1 cellular context compared by ENCODE assay signal in the genomic region with DNA sequence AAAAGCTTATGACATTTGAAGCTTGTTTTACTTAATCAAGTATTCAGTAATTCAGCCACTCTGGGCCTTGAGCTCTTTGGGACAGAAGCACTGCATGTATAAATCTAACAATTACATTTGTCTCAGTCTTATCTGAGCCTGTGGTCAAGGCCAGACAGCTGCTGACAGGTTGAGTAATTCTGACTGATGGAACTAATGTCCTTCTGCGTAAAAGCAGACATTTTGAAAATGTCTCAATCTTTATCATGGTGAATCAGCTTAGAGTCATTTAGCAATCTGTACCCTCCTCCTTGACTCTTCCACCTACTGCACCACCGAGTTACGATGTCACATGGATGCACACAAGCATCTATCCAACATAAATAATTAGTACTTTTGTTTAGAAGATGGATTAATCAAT.
TF ChIP-seq lines count a peak whose summit lies in the region.

No MANE protein-coding gene starts in this region.

TF ChIP-seq in HEK293, 187 proteins besides CTCF, POLR2A, EP300 and RAD21 (continued from another document and continues in another):
- TF ChIP-seq ZNF561 (tag by site-specific recombination; IDR thresholded peaks at IDR 0.05; ENCODE audit: borderline replicate concordance) (no peak), ZNF571 (tag by site-specific recombination; IDR thresholded peaks at IDR 0.05) (no peak), SP2 (tag by site-specific recombination; IDR thresholded peaks at IDR 0.05) (no peak), ZNF664 (tag by site-specific recombination; IDR thresholded peaks at IDR 0.05) (no peak), ZNF335 (tag by site-specific recombination; conservative IDR thresholded peaks at IDR 0.05) (no peak), ATF2 (tag by site-specific recombination; IDR thresholded peaks at IDR 0.05; ENCODE audit: low read depth) (no peak), GLIS1 (tag by site-specific recombination; IDR thresholded peaks at IDR 0.05) (no peak), ZNF610 (tag by site-specific recombination; IDR thresholded peaks at IDR 0.05; ENCODE audit: borderline replicate concordance) (0 out of 2 replicates have a peak, but pooled peaks have one; percentile 54), WT1 (tag by site-specific recombination; IDR thresholded peaks at IDR 0.05) (peak; percentile 89), ZNF473 (tag by site-specific recombination; IDR thresholded peaks at IDR 0.05) (no peak), ZXDB (tag by site-specific recombination; IDR thresholded peaks at IDR 0.05) (peak; percentile 91), YY2 (tag by site-specific recombination; IDR thresholded peaks at IDR 0.05) (peak; percentile 82), ZNF768 (tag by site-specific recombination; IDR thresholded peaks at IDR 0.05) (no peak), ZNF513 (tag by site-specific recombination; IDR thresholded peaks at IDR 0.05) (no peak; the same call in 1 of the 2 replicates), HOXA7 (CRISPR knock-in tag; IDR thresholded peaks at IDR 0.05; ENCODE audit: borderline replicate concordance) (no peak), ZNF324 (tag by site-specific recombination; IDR thresholded peaks at IDR 0.05) (peak; percentile 63), ZNF555 (tag by site-specific recombination; conservative IDR thresholded peaks at IDR 0.05) (no peak), ZIC2 (tag by site-specific recombination; IDR thresholded peaks at IDR 0.05) (no peak), IKZF3 (tag by site-specific recombination; IDR thresholded peaks at IDR 0.05) (peak; percentile 71), ZNF10 (tag by site-specific recombination; IDR thresholded peaks at IDR 0.05) (peak; percentile 77), ZBTB20 (tag by site-specific recombination; IDR thresholded peaks at IDR 0.05) (no peak), ZNF785 (tag by site-specific recombination; IDR thresholded peaks at IDR 0.05) (no peak), ZNF707 (tag by site-specific recombination; IDR thresholded peaks at IDR 0.05) (no peak), ZSCAN30 (tag by site-specific recombination; IDR thresholded peaks at IDR 0.05) (peak; percentile 83; the same call in 1 of the 2 replicates), ZNF621 (tag by site-specific recombination; IDR thresholded peaks at IDR 0.05) (no peak), ZBTB11 (tag by site-specific recombination; conservative IDR thresholded peaks at IDR 0.05; ENCODE audit: low read depth) (no peak), ZNF777 (tag by site-specific recombination; IDR thresholded peaks at IDR 0.05; ENCODE audit: borderline replicate concordance) (no peak), GLI4 (tag by site-specific recombination; IDR thresholded peaks at IDR 0.05) (no peak), ZNF184 (tag by site-specific recombination; IDR thresholded peaks at IDR 0.05) (0 out of 2 replicates have a peak, but pooled peaks have one; percentile 56), BCL11B (tag by site-specific recombination; IDR thresholded peaks at IDR 0.05; ENCODE audit: low read depth) (no peak), ZNF114 (tag by site-specific recombination; IDR thresholded peaks at IDR 0.05) (no peak), RBAK (tag by site-specific recombination; IDR thresholded peaks at IDR 0.05) (no peak), ZNF138 (tag by site-specific recombination; IDR thresholded peaks at IDR 0.05; ENCODE audit: borderline replicate concordance) (no peak), ZNF560 (tag by site-specific recombination; IDR thresholded peaks at IDR 0.05; ENCODE audit: borderline replicate concordance) (no peak), ZNF488 (tag by site-specific recombination; IDR thresholded peaks at IDR 0.05) (peak; percentile 77), ZNF362 (tag by site-specific recombination; IDR thresholded peaks at IDR 0.05) (no peak), ZNF521 (tag by site-specific recombination; IDR thresholded peaks at IDR 0.05) (no peak), ZFHX2 (tag by site-specific recombination; conservative IDR thresholded peaks at IDR 0.05) (no peak), ZNF658 (tag by site-specific recombination; IDR thresholded peaks at IDR 0.05) (no peak), ZNF501 (tag by site-specific recombination; IDR thresholded peaks at IDR 0.05) (no peak), ZNF433 (tag by site-specific recombination; IDR thresholded peaks at IDR 0.05; ENCODE audit: low read depth) (no peak), SCRT1 (tag by site-specific recombination; IDR thresholded peaks at IDR 0.05; ENCODE audit: borderline replicate concordance) (no peak), ZBTB1 (tag by site-specific recombination; IDR thresholded peaks at IDR 0.05) (no peak), ZNF747 (tag by site-specific recombination; IDR thresholded peaks at IDR 0.05) (no peak), ZEB2 (tag by site-specific recombination; IDR thresholded peaks at IDR 0.05) (peak; percentile 87), KLF7 (tag by site-specific recombination; IDR thresholded peaks at IDR 0.05; ENCODE audit: borderline replicate concordance) (no peak), MEIS1 (CRISPR knock-in tag; IDR thresholded peaks at IDR 0.05; ENCODE audit: borderline replicate concordance) (0 out of 2 replicates have a peak, but pooled peaks have one; percentile 43), ZNF266 (tag by site-specific recombination; IDR thresholded peaks at IDR 0.05; ENCODE audit: low read depth) (no peak), ZNF223 (tag by site-specific recombination; IDR thresholded peaks at IDR 0.05) (no peak)
- TF ChIP-seq, protein P1, sequence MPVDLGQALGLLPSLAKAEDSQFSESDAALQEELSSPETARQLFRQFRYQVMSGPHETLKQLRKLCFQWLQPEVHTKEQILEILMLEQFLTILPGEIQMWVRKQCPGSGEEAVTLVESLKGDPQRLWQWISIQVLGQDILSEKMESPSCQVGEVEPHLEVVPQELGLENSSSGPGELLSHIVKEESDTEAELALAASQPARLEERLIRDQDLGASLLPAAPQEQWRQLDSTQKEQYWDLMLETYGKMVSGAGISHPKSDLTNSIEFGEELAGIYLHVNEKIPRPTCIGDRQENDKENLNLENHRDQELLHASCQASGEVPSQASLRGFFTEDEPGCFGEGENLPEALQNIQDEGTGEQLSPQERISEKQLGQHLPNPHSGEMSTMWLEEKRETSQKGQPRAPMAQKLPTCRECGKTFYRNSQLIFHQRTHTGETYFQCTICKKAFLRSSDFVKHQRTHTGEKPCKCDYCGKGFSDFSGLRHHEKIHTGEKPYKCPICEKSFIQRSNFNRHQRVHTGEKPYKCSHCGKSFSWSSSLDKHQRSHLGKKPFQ (tag by site-specific recombination; IDR thresholded peaks at IDR 0.05): no peak
- TF ChIP-seq, protein P2, sequence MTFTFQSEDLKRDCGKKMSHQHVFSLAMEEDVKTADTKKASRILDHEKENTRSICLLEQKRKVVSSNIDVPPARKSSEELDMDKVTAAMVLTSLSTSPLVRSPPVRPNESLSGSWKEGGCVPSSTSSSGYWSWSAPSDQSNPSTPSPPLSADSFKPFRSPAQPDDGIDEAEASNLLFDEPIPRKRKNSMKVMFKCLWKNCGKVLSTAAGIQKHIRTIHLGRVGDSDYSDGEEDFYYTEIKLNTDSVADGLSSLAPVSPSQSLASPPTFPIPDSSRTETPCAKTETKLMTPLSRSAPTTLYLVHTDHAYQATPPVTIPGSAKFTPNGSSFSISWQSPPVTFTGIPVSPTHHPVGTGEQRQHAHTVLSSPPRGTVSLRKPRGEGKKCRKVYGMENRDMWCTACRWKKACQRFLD (tag by site-specific recombination; IDR thresholded peaks at IDR 0.05): no peak
- TF ChIP-seq, protein P3, sequence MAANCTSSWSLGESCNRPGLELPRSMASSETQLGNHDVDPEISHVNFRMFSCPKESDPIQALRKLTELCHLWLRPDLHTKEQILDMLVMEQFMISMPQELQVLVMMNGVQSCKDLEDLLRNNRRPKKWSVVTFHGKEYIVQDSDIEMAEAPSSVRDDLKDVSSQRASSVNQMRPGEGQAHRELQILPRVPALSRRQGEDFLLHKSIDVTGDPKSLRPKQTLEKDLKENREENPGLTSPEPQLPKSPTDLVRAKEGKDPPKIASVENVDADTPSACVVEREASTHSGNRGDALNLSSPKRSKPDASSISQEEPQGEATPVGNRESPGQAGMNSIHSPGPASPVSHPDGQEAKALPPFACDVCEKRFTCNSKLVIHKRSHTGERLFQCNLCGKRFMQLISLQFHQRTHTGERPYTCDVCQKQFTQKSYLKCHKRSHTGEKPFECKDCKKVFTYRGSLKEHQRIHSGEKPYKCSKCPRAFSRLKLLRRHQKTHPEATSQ (tag by site-specific recombination; IDR thresholded peaks at IDR 0.05): no peak
- TF ChIP-seq, protein P4, sequence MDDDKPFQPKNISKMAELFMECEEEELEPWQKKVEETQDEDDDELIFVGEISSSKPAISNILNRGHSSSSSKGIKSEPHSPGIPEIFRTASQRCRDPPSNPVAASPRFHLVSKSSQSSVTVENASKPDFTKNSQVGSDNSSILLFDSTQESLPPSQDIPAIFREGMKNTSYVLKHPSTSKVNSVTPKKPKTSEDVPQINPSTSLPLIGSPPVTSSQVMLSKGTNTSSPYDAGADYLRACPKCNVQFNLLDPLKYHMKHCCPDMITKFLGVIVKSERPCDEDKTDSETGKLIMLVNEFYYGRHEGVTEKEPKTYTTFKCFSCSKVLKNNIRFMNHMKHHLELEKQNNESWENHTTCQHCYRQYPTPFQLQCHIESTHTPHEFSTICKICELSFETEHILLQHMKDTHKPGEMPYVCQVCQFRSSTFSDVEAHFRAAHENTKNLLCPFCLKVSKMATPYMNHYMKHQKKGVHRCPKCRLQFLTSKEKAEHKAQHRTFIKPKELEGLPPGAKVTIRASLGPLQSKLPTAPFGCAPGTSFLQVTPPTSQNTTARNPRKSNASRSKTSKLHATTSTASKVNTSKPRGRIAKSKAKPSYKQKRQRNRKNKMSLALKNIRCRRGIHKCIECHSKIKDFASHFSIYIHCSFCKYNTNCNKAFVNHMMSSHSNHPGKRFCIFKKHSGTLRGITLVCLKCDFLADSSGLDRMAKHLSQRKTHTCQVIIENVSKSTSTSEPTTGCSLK (tag by site-specific recombination; IDR thresholded peaks at IDR 0.05): no peak
